In genomic region chr12:116556964-116557706, GRCh38 we compare ENCODE assay signal across 1 cellular context.
TF ChIP-seq lines count a peak whose summit lies in the region.

No MANE protein-coding gene starts in this region.

TF ChIP-seq in HepG2, 621 proteins besides CTCF, POLR2A, EP300 and RAD21 (continued from another document):
- TF ChIP-seq ZNF318 (CRISPR knock-in tag; IDR thresholded peaks at IDR 0.05): no peak
